Comparison of ENCODE assay signal across 12 cellular contexts in genomic region chr3:57594576-57594975, GRCh38. TPM values are rescaled to one million over a fixed set of nuclear protein-coding genes. Genes with fewer than 3 reads are reported as not detected.
DNase-seq lines count a peak whose midpoint lies in the region; ATAC-seq, FAIRE-seq and TF ChIP-seq lines count a peak whose summit lies in the region.
"Had no signal": no experiment of that assay in that cellular context is flagged by ENCODE, and none has a peak within 500 bp of the region (broad histone marks: within the 10 kb centered on the region; RNA-seq: fewer than 3 reads in every experiment).

No MANE protein-coding gene starts in this region.

- H3K9ac ChIP-seq in KMS-11, result no peak overlapping the region

- TF ChIP-seq CTCF in AG04450 (IDR thresholded peaks at IDR 0.05; ENCODE audit: low read depth, low read length) (no peak), KMS-11 (conservative IDR thresholded peaks at IDR 0.05; ENCODE audit: low read depth, low read length) (no peak), bronchial epithelial cell (IDR thresholded peaks at IDR 0.05; ENCODE audit: insufficient read depth, low read length, severe bottlenecking) (no peak)

- no peaks in the 10 kb centered on the region for H4K20me1 ChIP-seq in KMS-11 (ENCODE audit: insufficient read depth)

- no peak overlapping the region for H3K27ac ChIP-seq in AG04450 (ENCODE audit: low read depth, low read length)
- no peak overlapping the region for H3K27ac ChIP-seq in KMS-11

- no peak for ATAC-seq in naive thymus-derived CD8-positive, alpha-beta T cell
- no peak for ATAC-seq in GM18858 (IDR thresholded peaks at IDR 0.05; ENCODE audit: unreplicated experiment)
- ATAC-seq: foreskin keratinocyte had no signal

- H3K79me2 ChIP-seq in KMS-11 (ENCODE audit: insufficient read depth, low read depth), result peaks cover 71% of the 10 kb centered on the region

- H3K4me1 Mint-ChIP-seq in naive thymus-derived CD8-positive, alpha-beta T cell, result peaks cover 19 to 68% (median 61%) of the 10 kb centered on the region in 4 donors

- H3K36me3 Mint-ChIP-seq in naive thymus-derived CD8-positive, alpha-beta T cell, result peaks cover 0 to 25% (median 0%) of the 10 kb centered on the region in 3 donors

- H3K27me3 ChIP-seq in AG04450 (ENCODE audit: control insufficient read depth, insufficient read depth, low read length) (no peaks in the 10 kb centered on the region), KMS-11 (ENCODE audit: insufficient read depth, low read depth) (no peaks in the 10 kb centered on the region), bronchial epithelial cell (ENCODE audit: control insufficient read depth, insufficient read depth, low read length) (no peaks in the 10 kb centered on the region)
- H3K27me3 ChIP-seq: foreskin keratinocyte had no signal

- no peaks in the 10 kb centered on the region for H3K9me3 Mint-ChIP-seq in naive thymus-derived CD8-positive, alpha-beta T cell

- POLR2A ChIA-PET in AG04450 (lab: Yijun Ruan, JAX), result interaction anchor here (0.5 kb wide), 1 partner anchor 329 kb away, joined by 3 read pairs; no protein-coding TSS in a partner anchor
- POLR2A ChIA-PET in naive thymus-derived CD8-positive, alpha-beta T cell (lab: Charles Lee), result interaction anchor here (0.7 to 1.6 kb wide), 3 partner anchors 23 to 39 kb away, joined by 3 to 8 read pairs (median 4); partner anchors contain the start of gene PDE12

- H3K4me3 ChIP-seq in AG04450 (ENCODE audit: low read depth, low read length) (peak overlapping the region; percentile 100), KMS-11 (IDR thresholded peaks at IDR 0.05; ENCODE audit: insufficient read depth, low read depth, low read length) (no peak overlapping the region), bronchial epithelial cell (ENCODE audit: low read depth, low read length) (peak overlapping the region; percentile 99)

- peak overlapping the region in 8 of 10 donors; percentile 9 to 99 (median 56) for H3K27ac Mint-ChIP-seq in naive thymus-derived CD8-positive, alpha-beta T cell

- no peaks in the 10 kb centered on the region for H3K27me3 Mint-ChIP-seq in naive thymus-derived CD8-positive, alpha-beta T cell

- H3K4me1 ChIP-seq in KMS-11 (ENCODE audit: low read depth, poor library complexity, severe bottlenecking), result peaks cover 16% of the 10 kb centered on the region

- DNase-seq in AG04450 (ENCODE audit: low read depth, low spot score) (no peak), bronchial epithelial cell (ENCODE audit: low read depth) (no peak), retina (no peak), GM19239 (ENCODE audit: insufficient read length, low spot score) (no peak)
- no peak for DNase-seq in naive thymus-derived CD8-positive, alpha-beta T cell
- DNase-seq in activated effector memory CD4-positive, alpha-beta T cell treated with Interleukin-2 at 50 U/mL for 16 hours, result no peak
- DNase-seq: activated CD4-positive, alpha-beta T cell treated with anti-CD3 and anti-CD28 coated beads for 4 hours; GF-D8; NCI-H1694 had no signal

- H3K9me3 ChIP-seq in AG04450 (ENCODE audit: control insufficient read depth, insufficient read depth, low read length), result no peaks in the 10 kb centered on the region; the same call in 1 of the 2 replicates

- peak overlapping the region in 9 of 10 donors; percentile 55 to 99 (median 97) for H3K4me3 Mint-ChIP-seq in naive thymus-derived CD8-positive, alpha-beta T cell

- no peak overlapping the region for H2AFZ ChIP-seq in KMS-11 (ENCODE audit: low read depth)

- CTCF ChIA-PET in AG04450 (lab: Charles Lee), result no interaction called here

- FAIRE-seq in bronchial epithelial cell (lab: Jason Lieb, UNC) (no peak), GM19239 (lab: Jason Lieb, UNC) (no peak)

- H3K36me3 ChIP-seq in KMS-11 (ENCODE audit: insufficient read depth) (no peaks in the 10 kb centered on the region; the same call in 1 of the 2 replicates), bronchial epithelial cell (ENCODE audit: control insufficient read depth, insufficient read depth, low read length) (peaks cover 4% of the 10 kb centered on the region)

- peak overlapping the region; percentile 67 for H3K4me2 ChIP-seq in KMS-11

RNA-seq across cellular contexts. Expression of gene ARF4, which starts 2.6 kb away (rescaled TPM):
- polyA plus RNA-seq in AG04450 (2011; rRNA removed), result 588 and 766 TPM in 2 replicates
- polyA minus RNA-seq in AG04450 (2011; rRNA and poly(A)+ RNA removed), result 302 and 551 TPM in 2 replicates
- total RNA-seq in bronchial epithelial cell, result 91.4 and 96.9 TPM in 2 replicates
- 10 to 100 TPM; 43.6 to 52.0 TPM for total RNA-seq in naive thymus-derived CD8-positive, alpha-beta T cell
- 100 to 1,000 TPM; 112 to 116 (median 115) TPM for polyA plus RNA-seq in naive thymus-derived CD8-positive, alpha-beta T cell

RNA-seq across cellular contexts. Expression of gene PDE12, which starts 38.5 kb away (rescaled TPM):
- 11.5 and 12.1 TPM in 2 replicates for polyA plus RNA-seq in AG04450 (2011; rRNA removed)
- 30.0 and 36.9 TPM in 2 replicates for polyA minus RNA-seq in AG04450 (2011; rRNA and poly(A)+ RNA removed)
- total RNA-seq in bronchial epithelial cell, result 12.6 and 14.7 TPM in 2 replicates
- 10 to 100 TPM; 25.6 to 26.2 TPM for total RNA-seq in naive thymus-derived CD8-positive, alpha-beta T cell
- polyA plus RNA-seq in naive thymus-derived CD8-positive, alpha-beta T cell, result 10 to 100 TPM; 11.3 to 17.5 (median 14.1) TPM

RNA-seq across cellular contexts. Expression of gene DNAH12, which starts 50.4 kb away (rescaled TPM):
- polyA plus RNA-seq in AG04450 (2011; rRNA removed), result under 0.01 TPM in 1 of 2 replicates, not detected in the other
- not detected in 2 replicates for polyA minus RNA-seq in AG04450 (2011; rRNA and poly(A)+ RNA removed)
- total RNA-seq in bronchial epithelial cell, result under 0.01 and 0.13 TPM in 2 replicates
- under 1 TPM; 0.65 to 0.66 TPM for total RNA-seq in naive thymus-derived CD8-positive, alpha-beta T cell
- not detected for polyA plus RNA-seq in naive thymus-derived CD8-positive, alpha-beta T cell
- polyA plus RNA-seq: foreskin keratinocyte had no signal
